In genomic region chr7:30347226-30348082, GRCh38 we compare ENCODE assay signal across 8 cellular contexts.
A peak's percentile ranks its signal among the peaks of the same experiment; 100 is the strongest.
DNase-seq lines count a peak whose midpoint lies in the region; ATAC-seq and TF ChIP-seq lines count a peak whose summit lies in the region.

No MANE protein-coding gene starts in this region.

- no peak for DNase-seq in activated CD4-positive, alpha-beta memory T cell treated with anti-CD3 and anti-CD28 coated beads for 36 hours
- no peak for DNase-seq in psoas muscle
- DNase-seq in T1000 (lab: John Stamatoyannopoulos, UW): no peak
- no peak for DNase-seq in DMS79 treated with DMSO at 0.1 percent for 48 hours (lab: John Stamatoyannopoulos, UW)
- DNase-seq in SW 1271 (lab: John Stamatoyannopoulos, UW): no peak

- peak overlapping the region; percentile 90 for H3K27ac Mint-ChIP-seq in activated CD4-positive, alpha-beta memory T cell treated with anti-CD3 and anti-CD28 coated beads for 36 hours

- POLR2A ChIA-PET in activated CD4-positive, alpha-beta memory T cell treated with anti-CD3 and anti-CD28 coated beads for 36 hours (lab: Charles Lee): interaction anchor here (1.6 to 2.5 kb wide), 3 partner anchors 25 to 63 kb away, joined by 5 to 17 read pairs (median 6); partner anchors contain the start of gene ZNRF2

- H3K27ac ChIP-seq in psoas muscle: peak overlapping the region; percentile 33

- WGBS in psoas muscle, 3 donors: 82 to 95% (median 89%) methylated on average over 2 of the region's 2 CpGs

- intact Hi-C loops in activated CD4-positive, alpha-beta memory T cell treated with anti-CD3 and anti-CD28 coated beads for 36 hours (cut with micrococcal nuclease): loop anchor here (1.0 to 10.0 kb wide), 7 partner anchors 17 to 215 kb away; partner anchors contain the start of genes GGCT, NOD1 and ZNRF2
- intact Hi-C loops in psoas muscle (cut with DNase I): no loop called here

- no peaks in the 10 kb centered on the region for H3K9me3 Mint-ChIP-seq in activated CD4-positive, alpha-beta memory T cell treated with anti-CD3 and anti-CD28 coated beads for 36 hours

- no peaks in the 10 kb centered on the region for H3K27me3 ChIP-seq in psoas muscle (ENCODE audit: insufficient read depth in 3 of 3, low read length in 2 of 3)

- peaks cover 27% of the 10 kb centered on the region for H3K4me1 ChIP-seq in psoas muscle

- H3K4me1 Mint-ChIP-seq in activated CD4-positive, alpha-beta memory T cell treated with anti-CD3 and anti-CD28 coated beads for 36 hours (ENCODE audit: low read depth): peaks cover 63% of the 10 kb centered on the region

- H3K36me3 ChIP-seq in psoas muscle (ENCODE audit: insufficient read depth in 1 of 2, low read depth in 1 of 2): no peaks in the 10 kb centered on the region

- CTCF ChIA-PET in activated CD4-positive, alpha-beta memory T cell treated with anti-CD3 and anti-CD28 coated beads for 36 hours (lab: Charles Lee): interaction anchor here (1.2 to 2.0 kb wide), 2 partner anchors 25 to 64 kb away, joined by 3 to 9 read pairs; no protein-coding TSS in a partner anchor

- no peak overlapping the region for H3K4me3 ChIP-seq in psoas muscle

- TF ChIP-seq CTCF in psoas muscle (IDR thresholded peaks at IDR 0.05): no peak

- H3K4me3 Mint-ChIP-seq in activated CD4-positive, alpha-beta memory T cell treated with anti-CD3 and anti-CD28 coated beads for 36 hours: peak overlapping the region; percentile 75

- no peaks in the 10 kb centered on the region for H3K9me3 ChIP-seq in psoas muscle

- ATAC-seq in GM18870 (IDR thresholded peaks at IDR 0.05; ENCODE audit: unreplicated experiment) (peak; percentile 8), HG03064 (IDR thresholded peaks at IDR 0.05; ENCODE audit: low read depth, unreplicated experiment) (peak; percentile 20), psoas muscle (peak in 1 of 4 donors; percentile 26), GM21529 (IDR thresholded peaks at IDR 0.05; ENCODE audit: unreplicated experiment) (no peak)

- no peaks in the 10 kb centered on the region for H3K36me3 Mint-ChIP-seq in activated CD4-positive, alpha-beta memory T cell treated with anti-CD3 and anti-CD28 coated beads for 36 hours

- no peaks in the 10 kb centered on the region for H3K27me3 Mint-ChIP-seq in activated CD4-positive, alpha-beta memory T cell treated with anti-CD3 and anti-CD28 coated beads for 36 hours
